Comparison of ENCODE assay signal across 9 cellular contexts in the genomic region with DNA sequence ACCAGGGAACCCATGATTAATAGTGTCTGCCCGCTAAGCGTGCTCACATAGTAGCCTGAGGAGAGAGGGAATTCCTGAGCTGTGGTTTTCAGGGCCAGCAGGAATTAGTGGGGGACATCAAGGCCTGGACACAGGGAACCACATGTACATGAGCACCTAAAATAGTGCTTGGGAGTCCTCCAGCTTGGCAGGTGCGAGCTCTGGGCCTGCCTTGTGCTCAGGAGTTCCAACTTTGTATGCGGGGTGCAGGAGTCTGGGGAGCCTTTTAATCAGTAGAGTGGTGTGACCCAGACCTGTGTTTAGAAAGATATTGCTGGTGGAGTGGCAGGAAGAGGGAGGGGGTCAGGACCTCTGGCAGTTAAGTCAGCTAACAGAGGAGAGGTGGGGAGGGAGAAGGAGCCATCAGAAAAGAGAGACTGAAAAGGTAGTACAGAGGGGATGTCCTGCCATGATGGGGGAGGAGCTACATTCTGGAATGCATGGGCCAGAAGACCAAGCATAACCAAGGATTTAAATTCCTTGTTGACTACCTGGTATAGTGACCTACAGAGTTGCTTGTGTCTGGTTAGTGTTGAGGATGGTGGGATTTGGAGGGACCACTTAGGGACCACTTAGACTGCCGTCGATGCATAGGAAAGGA. TPM values are rescaled to one million over a fixed set of nuclear protein-coding genes. Genes with fewer than 3 reads are reported as not detected.
A peak's percentile ranks its signal among the peaks of the same experiment; 100 is the strongest.
DNase-seq lines count a peak whose midpoint lies in the region; ATAC-seq, FAIRE-seq and TF ChIP-seq lines count a peak whose summit lies in the region.
"Had no signal": no experiment of that assay in that cellular context is flagged by ENCODE, and none has a peak within 500 bp of the region (broad histone marks: within the 10 kb centered on the region; RNA-seq: fewer than 3 reads in every experiment).

No MANE protein-coding gene starts in this region.

- no peak for DNase-seq in activated CD4-positive, alpha-beta T cell treated with anti-CD3 and anti-CD28 coated beads, Interleukin-2, amount 10 ng/mL, durations not matched to agents 24 days and 14 days
- DNase-seq in activated CD4-positive, alpha-beta T cell treated with anti-CD3 and anti-CD28 coated beads, Interleukin-2, amount 50 U/mL, for 1 hour: no peak
- no peak for DNase-seq in ascending aorta (ENCODE audit: low spot score in 2 of 2)
- DNase-seq in kidney: no peak
- DNase-seq in testis: no peak
- DNase-seq in NCI-H1417 treated with DMSO at 0.1 percent for 48 hours (lab: John Stamatoyannopoulos, UW): no peak
- no peak for DNase-seq in left lobe of liver (ENCODE audit: low spot score)
- DNase-seq: NCI-H524 had no signal

- H3K9me3 Mint-ChIP-seq in activated CD4-positive, alpha-beta T cell treated with anti-CD3 and anti-CD28 coated beads, Interleukin-2, amount 10 ng/mL, durations not matched to agents 24 days and 14 days: no peaks in the 10 kb centered on the region

- peak overlapping the region; percentile 98 to 99 for H3K27ac ChIP-seq in ascending aorta
- H3K27ac ChIP-seq in kidney (ENCODE audit: low read depth in 2 of 2, low read length in 2 of 2): peak overlapping the region in 1 of 2 donors; percentile 53
- H3K27ac ChIP-seq in testis: peak overlapping the region; percentile 31 to 96

- TF ChIP-seq CTCF in ascending aorta (IDR thresholded peaks at IDR 0.05) (no peak), kidney (IDR thresholded peaks at IDR 0.05; ENCODE audit: borderline replicate concordance, extremely low read depth, insufficient read depth) (no peak), testis (IDR thresholded peaks at IDR 0.05) (no peak)

- H3K36me3 Mint-ChIP-seq in activated CD4-positive, alpha-beta T cell treated with anti-CD3 and anti-CD28 coated beads, Interleukin-2, amount 10 ng/mL, durations not matched to agents 24 days and 14 days (ENCODE audit: low read depth): peaks cover 20% of the 10 kb centered on the region

- no peaks in the 10 kb centered on the region for H3K27me3 ChIP-seq in ascending aorta
- no peaks in the 10 kb centered on the region for H3K27me3 ChIP-seq in testis

- no peak for ATAC-seq in left lobe of liver
- no peak for ATAC-seq in GM21390 (IDR thresholded peaks at IDR 0.05; ENCODE audit: unreplicated experiment)

- WGBS in testis, 2 donors: 42 to 47% methylated on average over 6 of the region's 6 CpGs

- H3K4me1 Mint-ChIP-seq in activated CD4-positive, alpha-beta T cell treated with anti-CD3 and anti-CD28 coated beads, Interleukin-2, amount 10 ng/mL, durations not matched to agents 24 days and 14 days: peaks cover 31% of the 10 kb centered on the region

- no peak for TF ChIP-seq POLR2A in testis (IDR thresholded peaks at IDR 0.05)

- peak overlapping the region; percentile 26 for H3K27ac Mint-ChIP-seq in activated CD4-positive, alpha-beta T cell treated with anti-CD3 and anti-CD28 coated beads, Interleukin-2, amount 10 ng/mL, durations not matched to agents 24 days and 14 days

- peak overlapping the region; percentile 59 to 91 for H3K9ac ChIP-seq in kidney (ENCODE audit: low read length in 2 of 2)

- H3K36me3 ChIP-seq in ascending aorta (peaks cover under 1 to 2% of the 10 kb centered on the region in 2 donors), kidney (ENCODE audit: control insufficient read depth in 1 of 2, insufficient read depth in 2 of 2, low read length in 2 of 2) (no peaks in the 10 kb centered on the region), testis (ENCODE audit: low read depth, missing control alignments) (no peaks in the 10 kb centered on the region)

- H3K4me1 ChIP-seq in ascending aorta (peaks cover 18 to 26% of the 10 kb centered on the region in 2 donors), kidney (ENCODE audit: control insufficient read depth in 1 of 2, insufficient read depth in 1 of 2, low read depth in 1 of 2, low read length in 2 of 2) (peaks cover 10 to 18% of the 10 kb centered on the region in 2 donors), testis (peaks cover 33% of the 10 kb centered on the region)

- H3K27me3 Mint-ChIP-seq in activated CD4-positive, alpha-beta T cell treated with anti-CD3 and anti-CD28 coated beads, Interleukin-2, amount 10 ng/mL, durations not matched to agents 24 days and 14 days: no peaks in the 10 kb centered on the region

- intact Hi-C loops in activated CD4-positive, alpha-beta T cell treated with anti-CD3 and anti-CD28 coated beads, Interleukin-2, amount 10 ng/mL, durations not matched to agents 24 days and 14 days (cut with micrococcal nuclease): loop anchor here (2.0 kb wide), 2 partner anchors 57 to 203 kb away; a partner anchor contains a TSS
- intact Hi-C loops in ascending aorta (cut with DNase I) (loop anchor here (1.0 kb wide), 1 partner anchor 13 kb away; no protein-coding TSS in a partner anchor), kidney (cut with DNase I) (no loop called here), testis (cut with DNase I; ENCODE audit: low total_unique reads) (no loop called here)

- H3K4me3 Mint-ChIP-seq in activated CD4-positive, alpha-beta T cell treated with anti-CD3 and anti-CD28 coated beads, Interleukin-2, amount 10 ng/mL, durations not matched to agents 24 days and 14 days: peak overlapping the region; percentile 93

- H3K4me3 ChIP-seq in ascending aorta: peak overlapping the region; percentile 86 to 99
- peak overlapping the region; percentile 64 to 89 for H3K4me3 ChIP-seq in kidney (ENCODE audit: low read length in 2 of 2)
- H3K4me3 ChIP-seq in testis: peak overlapping the region in 1 of 2 donors; percentile 90

- H3K9me3 ChIP-seq in ascending aorta (no peaks in the 10 kb centered on the region), kidney (ENCODE audit: control insufficient read depth in 1 of 2, low read length in 2 of 2) (no peaks in the 10 kb centered on the region), testis (no peaks in the 10 kb centered on the region)

- FAIRE-seq in kidney (lab: Jason Lieb, UNC): no peak

RNA-seq across cellular contexts. Expression of a gene that starts 1.9 kb away (rescaled TPM):
- 21.3 and 21.9 TPM in 2 replicates for total RNA-seq in activated CD4-positive, alpha-beta T cell treated with anti-CD3 and anti-CD28 coated beads, Interleukin-2, amount 10 ng/mL, durations not matched to agents 24 days and 14 days
- 57.9 TPM for total RNA-seq in ascending aorta
- 122 TPM for total RNA-seq in kidney
- 40.4 TPM for polyA plus RNA-seq in kidney (ENCODE audit: insufficient read depth, low read depth, low replicate concordance)
- 100 to 1,000 TPM; 169 to 216 TPM for total RNA-seq in testis
- 85.8 TPM for polyA plus RNA-seq in testis (ENCODE audit: insufficient read depth, low read depth, low replicate concordance)
- 59.6 TPM for total RNA-seq in left lobe of liver

RNA-seq across cellular contexts. Expression of a gene that starts 42.9 kb away (rescaled TPM):
- total RNA-seq in activated CD4-positive, alpha-beta T cell treated with anti-CD3 and anti-CD28 coated beads, Interleukin-2, amount 10 ng/mL, durations not matched to agents 24 days and 14 days: 11.1 and 12.6 TPM in 2 replicates
- total RNA-seq in ascending aorta (2.2 TPM), kidney (22.3 TPM), testis (10 to 100 TPM; 15.1 to 19.4 TPM), left lobe of liver (9.1 TPM)
- polyA plus RNA-seq in kidney (ENCODE audit: insufficient read depth, low read depth, low replicate concordance) (27.1 TPM), testis (ENCODE audit: insufficient read depth, low read depth, low replicate concordance) (40.9 TPM)

RNA-seq across cellular contexts. Expression of a gene that starts 49.7 kb away (rescaled TPM):
- 2.6 and 3.7 TPM in 2 replicates for total RNA-seq in activated CD4-positive, alpha-beta T cell treated with anti-CD3 and anti-CD28 coated beads, Interleukin-2, amount 10 ng/mL, durations not matched to agents 24 days and 14 days
- not detected for total RNA-seq in ascending aorta
- total RNA-seq in kidney: 15.2 TPM
- polyA plus RNA-seq in kidney (ENCODE audit: insufficient read depth, low read depth, low replicate concordance): 44.1 TPM
- 10 to 100 TPM in 1 of 2 donors, 1 to 10 TPM in 1; 3.8 to 10.4 TPM for total RNA-seq in testis
- 9.1 TPM for polyA plus RNA-seq in testis (ENCODE audit: insufficient read depth, low read depth, low replicate concordance)
- total RNA-seq in left lobe of liver: 46.8 TPM

RNA-seq across cellular contexts. Expression of a gene that starts 59.8 kb away (rescaled TPM):
- 18.7 and 21.2 TPM in 2 replicates for total RNA-seq in activated CD4-positive, alpha-beta T cell treated with anti-CD3 and anti-CD28 coated beads, Interleukin-2, amount 10 ng/mL, durations not matched to agents 24 days and 14 days
- total RNA-seq in ascending aorta (51.5 TPM), kidney (76.7 TPM), testis (10 to 100 TPM; 31.6 to 36.1 TPM), left lobe of liver (23.4 TPM)
- polyA plus RNA-seq in kidney (ENCODE audit: insufficient read depth, low read depth, low replicate concordance) (83.2 TPM), testis (ENCODE audit: insufficient read depth, low read depth, low replicate concordance) (33.6 TPM)

Comparison
In these comparisons a context has a peak if more than half of its experiments do, and no peak if none do; other contexts are left out.
1. intact Hi-C loops: an anchor here in activated CD4-positive, alpha-beta T cell treated with anti-CD3 and anti-CD28 coated beads, Interleukin-2, amount 10 ng/mL, durations not matched to agents 24 days and 14 days (2.0 kb wide) and ascending aorta (1.0 kb wide); none called in kidney and testis.